1 cellular context compared by ENCODE assay signal in the genomic region with DNA sequence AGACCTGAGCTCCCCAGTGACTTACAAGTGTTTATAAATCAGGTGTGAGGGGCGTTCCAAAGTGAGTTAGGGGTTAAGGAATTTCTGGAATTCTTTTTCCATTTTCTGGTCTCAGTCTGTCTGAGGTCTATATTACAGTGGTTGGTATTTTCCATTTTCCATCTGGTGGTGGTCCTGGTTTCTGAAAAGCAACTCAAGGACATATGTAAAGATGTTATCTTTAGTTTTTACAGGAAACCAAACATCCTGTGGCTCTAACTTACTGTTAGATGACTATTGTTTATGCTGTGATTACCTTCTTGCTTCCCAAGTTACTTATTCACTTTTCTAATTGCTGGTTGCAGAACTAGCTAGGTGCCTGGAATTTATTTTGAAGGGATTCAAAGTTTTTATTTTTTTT.
TF ChIP-seq lines count a peak whose summit lies in the region.

No MANE protein-coding gene starts in this region.

TF ChIP-seq in K562, 482 proteins besides CTCF, POLR2A, EP300 and RAD21:
- no peak for TF ChIP-seq ATF1 (CRISPR knock-in tag; IDR thresholded peaks at IDR 0.05)
- TF ChIP-seq ATF1 (tag; IDR thresholded peaks at IDR 0.05): no peak
- no peak for TF ChIP-seq ADNP (tag; IDR thresholded peaks at IDR 0.05)
- no peak for TF ChIP-seq ZNF695 (CRISPR knock-in tag; IDR thresholded peaks at IDR 0.05)
- TF ChIP-seq, protein P1, sequence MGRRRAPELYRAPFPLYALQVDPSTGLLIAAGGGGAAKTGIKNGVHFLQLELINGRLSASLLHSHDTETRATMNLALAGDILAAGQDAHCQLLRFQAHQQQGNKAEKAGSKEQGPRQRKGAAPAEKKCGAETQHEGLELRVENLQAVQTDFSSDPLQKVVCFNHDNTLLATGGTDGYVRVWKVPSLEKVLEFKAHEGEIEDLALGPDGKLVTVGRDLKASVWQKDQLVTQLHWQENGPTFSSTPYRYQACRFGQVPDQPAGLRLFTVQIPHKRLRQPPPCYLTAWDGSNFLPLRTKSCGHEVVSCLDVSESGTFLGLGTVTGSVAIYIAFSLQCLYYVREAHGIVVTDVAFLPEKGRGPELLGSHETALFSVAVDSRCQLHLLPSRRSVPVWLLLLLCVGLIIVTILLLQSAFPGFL (CRISPR knock-in tag; IDR thresholded peaks at IDR 0.05): no peak
